ENCODE assay signal across 8 cellular contexts in the genomic region with DNA sequence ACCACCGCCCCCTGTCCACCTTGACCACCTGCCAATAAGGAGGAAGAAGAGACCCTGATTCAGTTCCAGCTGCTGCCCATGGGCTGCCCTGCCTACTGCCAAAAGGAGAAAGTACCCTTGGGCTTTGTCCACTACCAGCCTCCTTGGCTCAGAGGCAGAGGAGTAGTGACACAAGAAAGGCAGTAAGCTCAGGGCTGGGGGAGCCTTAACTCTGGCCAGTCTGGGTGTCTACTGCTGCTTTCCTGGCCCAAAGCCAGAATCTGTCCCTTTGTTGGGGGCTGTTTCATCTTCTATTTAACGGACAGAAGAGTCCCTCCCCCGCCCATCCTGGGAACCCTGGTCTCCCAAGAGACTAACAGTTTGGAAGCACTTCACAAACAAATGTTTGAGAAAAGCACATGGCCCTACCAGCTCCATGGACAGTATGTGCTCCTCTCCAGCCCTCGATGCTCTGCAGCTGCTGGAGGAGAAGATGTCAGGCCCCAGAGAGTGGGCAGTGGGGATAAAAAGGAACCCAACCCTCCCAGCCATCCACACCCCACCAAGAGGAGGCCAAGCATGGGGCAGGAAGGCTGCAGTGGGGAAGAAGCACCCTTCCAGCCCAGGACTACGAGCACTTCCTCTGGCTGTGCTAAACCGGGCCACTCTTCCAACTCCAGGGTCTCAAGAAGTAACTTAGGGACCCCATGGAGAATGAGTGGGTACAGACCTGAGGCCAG.
DNase-seq lines count a peak whose midpoint lies in the region; ATAC-seq and TF ChIP-seq lines count a peak whose summit lies in the region.

No MANE protein-coding gene starts in this region.

- peak overlapping the region; percentile 85 for H3K4me3 ChIP-seq in astrocyte of the spinal cord (ENCODE audit: low read depth, low read length)

- in situ Hi-C loops in astrocyte of the spinal cord (cut with HindIII; ENCODE audit: low sequenced_read_pairs), result no loop called here

- H3K27ac Mint-ChIP-seq in stimulated activated naive CD8-positive, alpha-beta T cell treated with anti-CD3 and anti-CD28 coated beads, Interleukin-15, Interleukin-2, amounts not matched to agents 100 ng/mL and 50 ng/mL, for 24 hours, result peak overlapping the region; percentile 74
- peak overlapping the region; percentile 96 for H3K27ac Mint-ChIP-seq in memory B cell

- ATAC-seq in stimulated activated naive CD8-positive, alpha-beta T cell treated with anti-CD3 and anti-CD28 coated beads, Interleukin-15, Interleukin-2, amounts not matched to agents 100 U/mL and 50 U/mL, for 24 hours, result no peak
- ATAC-seq in memory B cell (ENCODE audit: low read depth), result no peak

- H3K27me3 Mint-ChIP-seq in stimulated activated naive CD8-positive, alpha-beta T cell treated with anti-CD3 and anti-CD28 coated beads, Interleukin-15, Interleukin-2, amounts not matched to agents 100 ng/mL and 50 ng/mL, for 24 hours, result no peaks in the 10 kb centered on the region
- H3K27me3 Mint-ChIP-seq in memory B cell, result no peaks in the 10 kb centered on the region

- H3K4me3 Mint-ChIP-seq in stimulated activated naive CD8-positive, alpha-beta T cell treated with anti-CD3 and anti-CD28 coated beads, Interleukin-15, Interleukin-2, amounts not matched to agents 100 ng/mL and 50 ng/mL, for 24 hours, result peak overlapping the region; percentile 100
- H3K4me3 Mint-ChIP-seq in memory B cell, result peak overlapping the region; percentile 72

- peaks cover 59% of the 10 kb centered on the region for H3K36me3 Mint-ChIP-seq in stimulated activated naive CD8-positive, alpha-beta T cell treated with anti-CD3 and anti-CD28 coated beads, Interleukin-15, Interleukin-2, amounts not matched to agents 100 ng/mL and 50 ng/mL, for 24 hours (ENCODE audit: low read depth)
- peaks cover 24% of the 10 kb centered on the region for H3K36me3 Mint-ChIP-seq in memory B cell

- no peaks in the 10 kb centered on the region for H3K9me3 Mint-ChIP-seq in stimulated activated naive CD8-positive, alpha-beta T cell treated with anti-CD3 and anti-CD28 coated beads, Interleukin-15, Interleukin-2, amounts not matched to agents 100 ng/mL and 50 ng/mL, for 24 hours
- H3K9me3 Mint-ChIP-seq in memory B cell, result no peaks in the 10 kb centered on the region

- peaks cover 58% of the 10 kb centered on the region for H3K4me1 Mint-ChIP-seq in stimulated activated naive CD8-positive, alpha-beta T cell treated with anti-CD3 and anti-CD28 coated beads, Interleukin-15, Interleukin-2, amounts not matched to agents 100 ng/mL and 50 ng/mL, for 24 hours (ENCODE audit: low read depth)
- peaks cover 28% of the 10 kb centered on the region for H3K4me1 Mint-ChIP-seq in memory B cell

- no peak for DNase-seq in stimulated activated naive CD8-positive, alpha-beta T cell treated with anti-CD3 and anti-CD28 coated beads, Interleukin-15, Interleukin-2, amounts not matched to agents 100 U/mL and 50 U/mL, for 24 hours
- DNase-seq in astrocyte of the spinal cord (ENCODE audit: low read depth, low spot score) (no peak), memory B cell (ENCODE audit: low spot score in 2 of 2) (no peak), GDM1 (lab: John Stamatoyannopoulos, UW) (no peak), NCI-H1105 treated with DMSO at 0.1 percent for 48 hours (lab: John Stamatoyannopoulos, UW) (no peak), foreskin melanocyte (no peak)
- DNase-seq in stimulated activated CD4-positive, alpha-beta T cell treated with anti-CD3 and anti-CD28 coated beads, Interleukin-2, amount 100 ng/mL, for 48 hours, result no peak

- TF ChIP-seq CTCF in astrocyte of the spinal cord (IDR thresholded peaks at IDR 0.05; ENCODE audit: low read depth, low read length), result no peak
